ENCODE assay signal across 8 cellular contexts in genomic region chr5:109468737-109469420, GRCh38. TPM values are rescaled to one million over a fixed set of nuclear protein-coding genes. Genes with fewer than 3 reads are reported as not detected.
A peak's percentile ranks its signal among the peaks of the same experiment; 100 is the strongest.
DNase-seq lines count a peak whose midpoint lies in the region; ATAC-seq and TF ChIP-seq lines count a peak whose summit lies in the region.

No MANE protein-coding gene starts in this region.

- peak; percentile 62 to 71 for ATAC-seq in activated T-cell treated with anti-CD3 and anti-CD28 coated beads, Interleukin-2, amount 50 U/mL, for 4 hours
- ATAC-seq in stimulated activated naive CD8-positive, alpha-beta T cell treated with anti-CD3 and anti-CD28 coated beads, Interleukin-15, Interleukin-2, amounts not matched to agents 100 U/mL and 50 U/mL, for 24 hours, result peak; percentile 66

- H3K9ac ChIP-seq in fibroblast of lung (ENCODE audit: insufficient read depth, low read length), result no peak overlapping the region
- no peak overlapping the region for H3K9ac ChIP-seq in neural cell (ENCODE audit: low read length)

- peak; percentile 90 for DNase-seq in ELR (ENCODE audit: low read depth)
- peak; percentile 67 for DNase-seq in GOT3 (lab: John Stamatoyannopoulos, UW)
- peak; percentile 79 for DNase-seq in Kasumi-1 (lab: John Stamatoyannopoulos, UW)
- peak; percentile 53 for DNase-seq in activated T-cell treated with anti-CD3 and anti-CD28 coated beads, Interleukin-2, amount 50 U/mL, for 4 hours
- DNase-seq in fibroblast of lung (ENCODE audit: low read depth in 2 of 2), result peak; percentile 90 to 97
- DNase-seq in stimulated activated naive CD8-positive, alpha-beta T cell treated with anti-CD3 and anti-CD28 coated beads, Interleukin-15, Interleukin-2, amounts not matched to agents 100 U/mL and 50 U/mL, for 24 hours, result peak; percentile 81

- H3K4me2 ChIP-seq in fibroblast of lung (ENCODE audit: extremely low read depth, insufficient read depth, low read length) (no peak overlapping the region), neural cell (ENCODE audit: low read length) (no peak overlapping the region)

- TF ChIP-seq EP300 in neural cell (conservative IDR thresholded peaks at IDR 0.05; ENCODE audit: poor library complexity, severe bottlenecking), result no peak

- H3F3A ChIP-seq in neural cell (ENCODE audit: insufficient read depth, low read length, poor library complexity, severe bottlenecking), result no peaks in the 10 kb centered on the region

- no peak overlapping the region for H3K4me3 Mint-ChIP-seq in activated T-cell treated with anti-CD3 and anti-CD28 coated beads, Interleukin-2, amount 50 U/mL, for 4 hours

- H3K4me1 ChIP-seq in fibroblast of lung (ENCODE audit: control insufficient read depth, extremely low read depth, insufficient read depth, low read length), result no peaks in the 10 kb centered on the region

- H3K9me3 ChIP-seq in fibroblast of lung (ENCODE audit: control insufficient read depth, insufficient read depth, low read depth, low read length), result no peaks in the 10 kb centered on the region
- H3K9me3 ChIP-seq in neural cell (ENCODE audit: low read length), result no peaks in the 10 kb centered on the region

- H3K36me3 ChIP-seq in fibroblast of lung (ENCODE audit: control insufficient read depth, insufficient read depth, low read length), result no peaks in the 10 kb centered on the region
- H3K36me3 ChIP-seq in neural cell (ENCODE audit: insufficient read depth, low read length), result no peaks in the 10 kb centered on the region

- TF ChIP-seq CTCF in fibroblast of lung (conservative IDR thresholded peaks at IDR 0.05 in 1 of 2, IDR thresholded peaks at IDR 0.05 in 1 of 2; ENCODE audit: low read depth in 1 of 2, low read length in 2 of 2), result peak; percentile 65 to 78
- peak; percentile 63 for TF ChIP-seq CTCF in neural cell (IDR thresholded peaks at IDR 0.05; ENCODE audit: poor library complexity, severe bottlenecking)

- H3K79me2 ChIP-seq in fibroblast of lung (ENCODE audit: control insufficient read depth, insufficient read depth, low read length), result no peaks in the 10 kb centered on the region
- H3K79me2 ChIP-seq in neural cell (replicated peaks; ENCODE audit: insufficient read depth, low read length), result no peaks in the 10 kb centered on the region

- H3K27me3 ChIP-seq in fibroblast of lung (ENCODE audit: control insufficient read depth, insufficient read depth, low read length) (no peaks in the 10 kb centered on the region), neural cell (ENCODE audit: insufficient read depth, low read depth, low read length) (no peaks in the 10 kb centered on the region)

- H2AFZ ChIP-seq in fibroblast of lung (ENCODE audit: low read length) (no peak overlapping the region), neural cell (ENCODE audit: low read depth, low read length) (no peak overlapping the region)

- no peak overlapping the region for H3K4me3 ChIP-seq in fibroblast of lung (replicated peaks in 1 of 4; ENCODE audit: control extremely low read depth in 1 of 4, insufficient read depth in 1 of 4, low read depth in 3 of 4, low read length in 4 of 4)
- H3K4me3 ChIP-seq in neural cell (ENCODE audit: low read length), result no peak overlapping the region

- H3K9me3 Mint-ChIP-seq in activated T-cell treated with anti-CD3 and anti-CD28 coated beads, Interleukin-2, amount 50 U/mL, for 4 hours, result no peaks in the 10 kb centered on the region

- H3K4me1 Mint-ChIP-seq in activated T-cell treated with anti-CD3 and anti-CD28 coated beads, Interleukin-2, amount 50 U/mL, for 4 hours (ENCODE audit: low read depth), result peaks cover 4% of the 10 kb centered on the region

- H3K27me3 Mint-ChIP-seq in activated T-cell treated with anti-CD3 and anti-CD28 coated beads, Interleukin-2, amount 50 U/mL, for 4 hours (ENCODE audit: low read depth), result peaks cover 17% of the 10 kb centered on the region

- H3K9me2 ChIP-seq in neural cell (ENCODE audit: insufficient read depth, low read length), result no peaks in the 10 kb centered on the region

- peak; percentile 64 for TF ChIP-seq RAD21 in neural cell (conservative IDR thresholded peaks at IDR 0.05)

- no peaks in the 10 kb centered on the region for H3K36me3 Mint-ChIP-seq in activated T-cell treated with anti-CD3 and anti-CD28 coated beads, Interleukin-2, amount 50 U/mL, for 4 hours (ENCODE audit: insufficient read depth)

- H3K27ac ChIP-seq in fibroblast of lung (ENCODE audit: insufficient read depth, low read length), result no peak overlapping the region
- H3K27ac ChIP-seq in neural cell (ENCODE audit: low read length), result no peak overlapping the region

- no peaks in the 10 kb centered on the region for H4K20me1 ChIP-seq in fibroblast of lung (ENCODE audit: control insufficient read depth, extremely low read depth, insufficient read depth, low read length)
- no peaks in the 10 kb centered on the region for H4K20me1 ChIP-seq in neural cell (ENCODE audit: insufficient read depth)

TF ChIP-seq in PFSK-1, 5 proteins besides CTCF, POLR2A, EP300 and RAD21 (continues in another document):
- TF ChIP-seq FOXP2 (optimal IDR thresholded peaks at IDR 0.05; ENCODE audit: borderline replicate concordance, extremely low read depth, extremely low read length, insufficient read depth), result peak; percentile 64
- peak; percentile 77; the same call in 1 of the 2 replicates for TF ChIP-seq SIN3A (IDR thresholded peaks at IDR 0.05; ENCODE audit: borderline replicate concordance, insufficient read depth, low read length)
- TF ChIP-seq POLR2AphosphoS5 (IDR thresholded peaks at IDR 0.05; ENCODE audit: low read depth, low read length), result no peak
- no peak for TF ChIP-seq TAF1 (IDR thresholded peaks at IDR 0.05; ENCODE audit: borderline replicate concordance, insufficient read depth, low read length)

TF ChIP-seq in neural cell, 6 proteins besides CTCF, POLR2A, EP300 and RAD21:
- TF ChIP-seq POLR2AphosphoS5 (IDR thresholded peaks at IDR 0.05), result no peak
- TF ChIP-seq SMC3 (conservative IDR thresholded peaks at IDR 0.05; ENCODE audit: poor library complexity), result peak; percentile 65
- TF ChIP-seq TAF1 (IDR thresholded peaks at IDR 0.05; ENCODE audit: low read depth), result no peak
- no peak for TF ChIP-seq REST (IDR thresholded peaks at IDR 0.05; ENCODE audit: borderline replicate concordance)
- no peak for TF ChIP-seq EZH2 (IDR thresholded peaks at IDR 0.05; ENCODE audit: borderline replicate concordance, insufficient read depth, low read length, poor library complexity, severe bottlenecking)

RNA-seq across cellular contexts. Expression of gene PJA2, which starts 59.1 kb away (rescaled TPM):
- polyA plus RNA-seq in PFSK-1 (2012; ENCODE audit: insufficient read length, low read depth), result 25.7 TPM
- total RNA-seq in activated T-cell treated with anti-CD3 and anti-CD28 coated beads, Interleukin-2, amount 50 U/mL, for 4 hours, result 10 to 100 TPM; 27.6 to 33.7 (median 28.8) TPM
- total RNA-seq in fibroblast of lung, result 74.5 and 82.7 TPM in 2 replicates
- polyA plus RNA-seq in fibroblast of lung, result 78.4 and 107 TPM in 2 replicates
- 50.3 and 64.0 TPM in 2 replicates for polyA plus RNA-seq in fibroblast of lung (2012)
- polyA minus RNA-seq in fibroblast of lung (ENCODE audit: low replicate concordance), result 28.8 and 31.7 TPM in 2 replicates
- polyA plus RNA-seq in neural cell, result 127 and 142 TPM in 2 replicates
- polyA minus RNA-seq in neural cell, result 275 and 324 TPM in 2 replicates
